Comparison of ENCODE assay signal across 8 cellular contexts in genomic region chrX:118254611-118255010, GRCh38.
DNase-seq lines count a peak whose midpoint lies in the region; ATAC-seq, FAIRE-seq and TF ChIP-seq lines count a peak whose summit lies in the region.

No MANE protein-coding gene starts in this region.

- WGBS in heart right ventricle, 2 donors: 0 to 3% methylated on average over 2 of the region's 2 CpGs
- 0 to 2% (median 0%) methylated on average over 2 of the region's 2 CpGs for WGBS in psoas muscle, 3 donors

- H3K36me3 Mint-ChIP-seq in activated T-cell treated with anti-CD3 and anti-CD28 coated beads, Interleukin-2, amount 50 U/mL, for 4 hours (ENCODE audit: insufficient read depth): no peaks in the 10 kb centered on the region

- H3K4me3 ChIP-seq in heart right ventricle (no peak overlapping the region), psoas muscle (no peak overlapping the region)

- H3K4me3 Mint-ChIP-seq in activated T-cell treated with anti-CD3 and anti-CD28 coated beads, Interleukin-2, amount 50 U/mL, for 4 hours: no peak overlapping the region

- no peaks in the 10 kb centered on the region for H3K36me3 ChIP-seq in heart right ventricle
- no peaks in the 10 kb centered on the region for H3K36me3 ChIP-seq in psoas muscle (ENCODE audit: insufficient read depth in 1 of 2, low read depth in 1 of 2)

- no peaks in the 10 kb centered on the region for H3K27me3 Mint-ChIP-seq in activated T-cell treated with anti-CD3 and anti-CD28 coated beads, Interleukin-2, amount 50 U/mL, for 4 hours (ENCODE audit: low read depth)

- H3K27me3 ChIP-seq in heart right ventricle: peaks cover 0 to 6% (median 0%) of the 10 kb centered on the region in 7 donors
- H3K27me3 ChIP-seq in psoas muscle (ENCODE audit: insufficient read depth in 3 of 3, low read length in 2 of 3): peaks cover 0 to 10% (median 0%) of the 10 kb centered on the region in 3 donors

- no peak overlapping the region for H3K27ac ChIP-seq in heart right ventricle
- no peak overlapping the region for H3K27ac ChIP-seq in psoas muscle

- DNase-seq in heart right ventricle (peak in 1 of 2 donors; percentile 23), left ventricle myocardium superior (no peak), NCI-H774 (lab: John Stamatoyannopoulos, UW) (peak; percentile 48), frontal cortex (ENCODE audit: low spot score in 2 of 2) (peak; percentile 4 to 19), psoas muscle (no peak), NK-92 (lab: John Stamatoyannopoulos, UW; ENCODE audit: unreplicated experiment) (no peak)
- peak; percentile 12 for DNase-seq in activated T-cell treated with anti-CD3 and anti-CD28 coated beads, Interleukin-2, amount 50 U/mL, for 4 hours

- H3K9me3 Mint-ChIP-seq in activated T-cell treated with anti-CD3 and anti-CD28 coated beads, Interleukin-2, amount 50 U/mL, for 4 hours: no peaks in the 10 kb centered on the region

- FAIRE-seq in frontal cortex (lab: Jason Lieb, UNC): peak; percentile 91

- ATAC-seq in heart right ventricle (no peak), left ventricle myocardium superior (no peak), HG03095 (IDR thresholded peaks at IDR 0.05; ENCODE audit: unreplicated experiment) (peak; percentile 55), psoas muscle (no peak)
- no peak for ATAC-seq in activated T-cell treated with anti-CD3 and anti-CD28 coated beads, Interleukin-2, amount 50 U/mL, for 4 hours

- intact Hi-C loops in heart right ventricle (cut with DNase I): loop anchor here in 3 of 10 donors (10.0 kb wide), 2 partner anchors 1760 to 1770 kb away; no protein-coding TSS in a partner anchor
- intact Hi-C loops in left ventricle myocardium superior (cut with micrococcal nuclease): no loop called here
- intact Hi-C loops in psoas muscle (cut with DNase I): no loop called here

- H3K4me1 Mint-ChIP-seq in activated T-cell treated with anti-CD3 and anti-CD28 coated beads, Interleukin-2, amount 50 U/mL, for 4 hours (ENCODE audit: low read depth): no peaks in the 10 kb centered on the region

- H3K9me3 ChIP-seq in heart right ventricle (no peaks in the 10 kb centered on the region), psoas muscle (no peaks in the 10 kb centered on the region)

- no peaks in the 10 kb centered on the region for H3K4me1 ChIP-seq in heart right ventricle
- H3K4me1 ChIP-seq in psoas muscle: no peaks in the 10 kb centered on the region

- peak; percentile 27 to 76 (median 62) for TF ChIP-seq CTCF in heart right ventricle (IDR thresholded peaks at IDR 0.05)
- peak; percentile 77 for TF ChIP-seq CTCF in psoas muscle (IDR thresholded peaks at IDR 0.05)

Comparison
In these comparisons a context has a peak if more than half of its experiments do, and no peak if none do; other contexts are left out.
1. DNase-seq: peak in NCI-H774 (single experiment), activated T-cell treated with anti-CD3 and anti-CD28 coated beads, Interleukin-2, amount 50 U/mL, for 4 hours (single experiment) and frontal cortex (2 of 2); none in left ventricle myocardium superior (single experiment), psoas muscle (0 of 2) and NK-92 (single experiment).